In the genomic region with DNA sequence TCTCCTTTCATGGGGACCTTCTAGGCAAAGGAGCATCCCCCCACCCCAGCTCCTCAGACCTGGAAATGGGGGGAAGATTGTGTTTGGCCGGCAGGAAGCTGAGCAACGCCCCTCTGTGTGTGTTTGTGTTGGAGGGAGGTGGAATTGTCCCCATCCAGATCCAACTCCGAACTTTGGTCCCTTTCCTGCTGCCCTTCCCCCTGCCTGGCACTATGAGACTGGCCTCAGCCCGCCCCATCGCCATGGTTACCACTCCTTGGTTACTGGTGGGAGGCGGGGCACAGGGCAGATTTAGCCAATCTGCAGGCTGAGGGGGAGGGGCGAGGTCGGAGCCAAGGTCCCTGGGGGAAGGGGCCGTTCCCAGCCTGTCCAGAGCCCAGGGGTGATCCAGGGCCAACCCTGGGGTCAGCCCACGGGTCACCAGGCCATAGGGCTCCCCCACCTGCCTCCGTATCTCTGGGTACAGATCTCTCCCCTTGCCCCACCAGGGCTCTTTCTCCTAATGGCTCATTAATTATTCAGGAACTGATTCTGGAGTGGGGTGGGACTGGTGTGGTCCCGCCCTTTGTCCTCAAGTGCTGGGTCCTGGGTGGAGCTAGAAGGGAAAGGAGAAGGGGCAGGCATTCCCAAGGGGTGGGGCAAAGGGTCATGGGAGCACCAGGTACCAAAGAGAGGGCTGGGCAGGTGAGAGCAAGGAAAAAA, we compare ENCODE assay signal across 1 cellular context.
A peak's percentile ranks its signal among the peaks of the same experiment; 100 is the strongest.
TF ChIP-seq lines count a peak whose summit lies in the region.

No MANE protein-coding gene starts in this region.

TF ChIP-seq in HepG2, 621 proteins besides CTCF, POLR2A, EP300 and RAD21 (continued from another document and continues in another):
- TF ChIP-seq ZNF687 (CRISPR knock-in tag; IDR thresholded peaks at IDR 0.05): peak; percentile 94
- no peak for TF ChIP-seq MAFG (CRISPR knock-in tag; IDR thresholded peaks at IDR 0.05)
- TF ChIP-seq, protein P1, sequence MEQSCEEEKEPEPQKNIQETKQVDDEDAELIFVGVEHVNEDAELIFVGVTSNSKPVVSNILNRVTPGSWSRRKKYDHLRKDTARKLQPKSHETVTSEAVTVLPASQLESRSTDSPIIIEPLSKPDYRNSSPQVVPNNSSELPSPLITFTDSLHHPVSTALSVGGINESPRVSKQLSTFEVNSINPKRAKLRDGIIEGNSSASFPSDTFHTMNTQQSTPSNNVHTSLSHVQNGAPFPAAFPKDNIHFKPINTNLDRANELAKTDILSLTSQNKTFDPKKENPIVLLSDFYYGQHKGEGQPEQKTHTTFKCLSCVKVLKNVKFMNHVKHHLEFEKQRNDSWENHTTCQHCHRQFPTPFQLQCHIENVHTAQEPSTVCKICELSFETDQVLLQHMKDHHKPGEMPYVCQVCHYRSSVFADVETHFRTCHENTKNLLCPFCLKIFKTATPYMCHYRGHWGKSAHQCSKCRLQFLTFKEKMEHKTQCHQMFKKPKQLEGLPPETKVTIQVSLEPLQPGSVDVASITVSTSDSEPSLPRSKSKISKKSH (CRISPR knock-in tag; IDR thresholded peaks at IDR 0.05; ENCODE audit: borderline replicate concordance): no peak; the same call in 1 of the 2 replicates
- TF ChIP-seq ATM (IDR thresholded peaks at IDR 0.05; ENCODE audit: borderline replicate concordance): no peak
- TF ChIP-seq ZFYVE20 (CRISPR knock-in tag; IDR thresholded peaks at IDR 0.05; ENCODE audit: borderline replicate concordance, low read depth): no peak
- TF ChIP-seq PHF21A (CRISPR knock-in tag; IDR thresholded peaks at IDR 0.05): peak; percentile 80
- peak; percentile 88 for TF ChIP-seq HDAC1 (CRISPR knock-in tag; IDR thresholded peaks at IDR 0.05)
- TF ChIP-seq ZMAT3 (CRISPR knock-in tag; conservative IDR thresholded peaks at IDR 0.05): no peak
- TF ChIP-seq, protein P2, sequence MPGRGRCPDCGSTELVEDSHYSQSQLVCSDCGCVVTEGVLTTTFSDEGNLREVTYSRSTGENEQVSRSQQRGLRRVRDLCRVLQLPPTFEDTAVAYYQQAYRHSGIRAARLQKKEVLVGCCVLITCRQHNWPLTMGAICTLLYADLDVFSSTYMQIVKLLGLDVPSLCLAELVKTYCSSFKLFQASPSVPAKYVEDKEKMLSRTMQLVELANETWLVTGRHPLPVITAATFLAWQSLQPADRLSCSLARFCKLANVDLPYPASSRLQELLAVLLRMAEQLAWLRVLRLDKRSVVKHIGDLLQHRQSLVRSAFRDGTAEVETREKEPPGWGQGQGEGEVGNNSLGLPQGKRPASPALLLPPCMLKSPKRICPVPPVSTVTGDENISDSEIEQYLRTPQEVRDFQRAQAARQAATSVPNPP (CRISPR knock-in tag; IDR thresholded peaks at IDR 0.05): peak; percentile 79
- TF ChIP-seq ZBTB38 (CRISPR knock-in tag; IDR thresholded peaks at IDR 0.05): peak; percentile 40; the same call in 1 of the 2 replicates
- no peak for TF ChIP-seq ZFP36L2 (CRISPR knock-in tag; IDR thresholded peaks at IDR 0.05)
- TF ChIP-seq MTA1 (CRISPR knock-in tag; IDR thresholded peaks at IDR 0.05; ENCODE audit: borderline replicate concordance): peak; percentile 76; the same call in 1 of the 2 replicates
- TF ChIP-seq SYNCRIP (IDR thresholded peaks at IDR 0.05; ENCODE audit: insufficient read depth, low read depth, low read length): no peak
- no peak for TF ChIP-seq POLR2AphosphoS5 (IDR thresholded peaks at IDR 0.05; ENCODE audit: low read depth, low read length)
- TF ChIP-seq ZHX1 (CRISPR knock-in tag; IDR thresholded peaks at IDR 0.05; ENCODE audit: low read depth): 0 out of 2 replicates have a peak, but pooled peaks have one; percentile 29
- no peak for TF ChIP-seq JUND (CRISPR knock-in tag; IDR thresholded peaks at IDR 0.05)
- TF ChIP-seq ZNF224 (CRISPR knock-in tag; IDR thresholded peaks at IDR 0.05): no peak
- TF ChIP-seq CBX2 (IDR thresholded peaks at IDR 0.05; ENCODE audit: low read depth, low read length): no peak
- no peak for TF ChIP-seq CBX2 (CRISPR knock-in tag; IDR thresholded peaks at IDR 0.05; ENCODE audit: low read depth)
- TF ChIP-seq, protein P3, sequence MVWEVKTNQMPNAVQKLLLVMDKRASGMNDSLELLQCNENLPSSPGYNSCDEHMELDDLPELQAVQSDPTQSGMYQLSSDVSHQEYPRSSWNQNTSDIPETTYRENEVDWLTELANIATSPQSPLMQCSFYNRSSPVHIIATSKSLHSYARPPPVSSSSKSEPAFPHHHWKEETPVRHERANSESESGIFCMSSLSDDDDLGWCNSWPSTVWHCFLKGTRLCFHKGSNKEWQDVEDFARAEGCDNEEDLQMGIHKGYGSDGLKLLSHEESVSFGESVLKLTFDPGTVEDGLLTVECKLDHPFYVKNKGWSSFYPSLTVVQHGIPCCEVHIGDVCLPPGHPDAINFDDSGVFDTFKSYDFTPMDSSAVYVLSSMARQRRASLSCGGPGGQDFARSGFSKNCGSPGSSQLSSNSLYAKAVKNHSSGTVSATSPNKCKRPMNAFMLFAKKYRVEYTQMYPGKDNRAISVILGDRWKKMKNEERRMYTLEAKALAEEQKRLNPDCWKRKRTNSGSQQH (CRISPR knock-in tag; IDR thresholded peaks at IDR 0.05; ENCODE audit: low read depth): no peak
- no peak for TF ChIP-seq HNRNPLL (IDR thresholded peaks at IDR 0.05; ENCODE audit: low read depth, low read length, poor library complexity, severe bottlenecking)
- no peak for TF ChIP-seq ZNF558 (CRISPR knock-in tag; IDR thresholded peaks at IDR 0.05; ENCODE audit: borderline replicate concordance)
- TF ChIP-seq STAG1 (CRISPR knock-in tag; IDR thresholded peaks at IDR 0.05): peak; percentile 5; the same call in 1 of the 2 replicates
- TF ChIP-seq, protein P4, sequence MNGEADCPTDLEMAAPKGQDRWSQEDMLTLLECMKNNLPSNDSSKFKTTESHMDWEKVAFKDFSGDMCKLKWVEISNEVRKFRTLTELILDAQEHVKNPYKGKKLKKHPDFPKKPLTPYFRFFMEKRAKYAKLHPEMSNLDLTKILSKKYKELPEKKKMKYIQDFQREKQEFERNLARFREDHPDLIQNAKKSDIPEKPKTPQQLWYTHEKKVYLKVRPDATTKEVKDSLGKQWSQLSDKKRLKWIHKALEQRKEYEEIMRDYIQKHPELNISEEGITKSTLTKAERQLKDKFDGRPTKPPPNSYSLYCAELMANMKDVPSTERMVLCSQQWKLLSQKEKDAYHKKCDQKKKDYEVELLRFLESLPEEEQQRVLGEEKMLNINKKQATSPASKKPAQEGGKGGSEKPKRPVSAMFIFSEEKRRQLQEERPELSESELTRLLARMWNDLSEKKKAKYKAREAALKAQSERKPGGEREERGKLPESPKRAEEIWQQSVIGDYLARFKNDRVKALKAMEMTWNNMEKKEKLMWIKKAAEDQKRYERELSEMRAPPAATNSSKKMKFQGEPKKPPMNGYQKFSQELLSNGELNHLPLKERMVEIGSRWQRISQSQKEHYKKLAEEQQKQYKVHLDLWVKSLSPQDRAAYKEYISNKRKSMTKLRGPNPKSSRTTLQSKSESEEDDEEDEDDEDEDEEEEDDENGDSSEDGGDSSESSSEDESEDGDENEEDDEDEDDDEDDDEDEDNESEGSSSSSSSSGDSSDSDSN (CRISPR knock-in tag; IDR thresholded peaks at IDR 0.05): no peak
- no peak for TF ChIP-seq NPAS2 (CRISPR knock-in tag; IDR thresholded peaks at IDR 0.05; ENCODE audit: borderline replicate concordance)
- peak; percentile 11; the same call in 1 of the 2 replicates for TF ChIP-seq FOXJ3 (CRISPR knock-in tag; IDR thresholded peaks at IDR 0.05; ENCODE audit: borderline replicate concordance)
- TF ChIP-seq ZNF816 (CRISPR knock-in tag; IDR thresholded peaks at IDR 0.05; ENCODE audit: borderline replicate concordance): no peak
- peak; percentile 94 for TF ChIP-seq ZNF746 (CRISPR knock-in tag; IDR thresholded peaks at IDR 0.05)
- TF ChIP-seq ZNF354B (CRISPR knock-in tag; IDR thresholded peaks at IDR 0.05): no peak
- no peak for TF ChIP-seq TCF7 (IDR thresholded peaks at IDR 0.05; ENCODE audit: low read depth)
- TF ChIP-seq, protein P5, sequence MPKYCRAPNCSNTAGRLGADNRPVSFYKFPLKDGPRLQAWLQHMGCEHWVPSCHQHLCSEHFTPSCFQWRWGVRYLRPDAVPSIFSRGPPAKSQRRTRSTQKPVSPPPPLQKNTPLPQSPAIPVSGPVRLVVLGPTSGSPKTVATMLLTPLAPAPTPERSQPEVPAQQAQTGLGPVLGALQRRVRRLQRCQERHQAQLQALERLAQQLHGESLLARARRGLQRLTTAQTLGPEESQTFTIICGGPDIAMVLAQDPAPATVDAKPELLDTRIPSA (CRISPR knock-in tag; IDR thresholded peaks at IDR 0.05; ENCODE audit: borderline replicate concordance): no peak
- TF ChIP-seq, protein P6, sequence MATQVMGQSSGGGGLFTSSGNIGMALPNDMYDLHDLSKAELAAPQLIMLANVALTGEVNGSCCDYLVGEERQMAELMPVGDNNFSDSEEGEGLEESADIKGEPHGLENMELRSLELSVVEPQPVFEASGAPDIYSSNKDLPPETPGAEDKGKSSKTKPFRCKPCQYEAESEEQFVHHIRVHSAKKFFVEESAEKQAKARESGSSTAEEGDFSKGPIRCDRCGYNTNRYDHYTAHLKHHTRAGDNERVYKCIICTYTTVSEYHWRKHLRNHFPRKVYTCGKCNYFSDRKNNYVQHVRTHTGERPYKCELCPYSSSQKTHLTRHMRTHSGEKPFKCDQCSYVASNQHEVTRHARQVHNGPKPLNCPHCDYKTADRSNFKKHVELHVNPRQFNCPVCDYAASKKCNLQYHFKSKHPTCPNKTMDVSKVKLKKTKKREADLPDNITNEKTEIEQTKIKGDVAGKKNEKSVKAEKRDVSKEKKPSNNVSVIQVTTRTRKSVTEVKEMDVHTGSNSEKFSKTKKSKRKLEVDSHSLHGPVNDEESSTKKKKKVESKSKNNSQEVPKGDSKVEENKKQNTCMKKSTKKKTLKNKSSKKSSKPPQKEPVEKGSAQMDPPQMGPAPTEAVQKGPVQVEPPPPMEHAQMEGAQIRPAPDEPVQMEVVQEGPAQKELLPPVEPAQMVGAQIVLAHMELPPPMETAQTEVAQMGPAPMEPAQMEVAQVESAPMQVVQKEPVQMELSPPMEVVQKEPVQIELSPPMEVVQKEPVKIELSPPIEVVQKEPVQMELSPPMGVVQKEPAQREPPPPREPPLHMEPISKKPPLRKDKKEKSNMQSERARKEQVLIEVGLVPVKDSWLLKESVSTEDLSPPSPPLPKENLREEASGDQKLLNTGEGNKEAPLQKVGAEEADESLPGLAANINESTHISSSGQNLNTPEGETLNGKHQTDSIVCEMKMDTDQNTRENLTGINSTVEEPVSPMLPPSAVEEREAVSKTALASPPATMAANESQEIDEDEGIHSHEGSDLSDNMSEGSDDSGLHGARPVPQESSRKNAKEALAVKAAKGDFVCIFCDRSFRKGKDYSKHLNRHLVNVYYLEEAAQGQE (IDR thresholded peaks at IDR 0.05; ENCODE audit: borderline replicate concordance in 1 of 2, low read depth in 1 of 2, low read length in 2 of 2): peak in 1 of 2 experiments; percentile 61; a peak in 2 of 4 replicates
- no peak for TF ChIP-seq SIX4 (CRISPR knock-in tag; IDR thresholded peaks at IDR 0.05)
- TF ChIP-seq CHD4 (IDR thresholded peaks at IDR 0.05; ENCODE audit: borderline replicate concordance, low read length): peak; percentile 84; the same call in 1 of the 2 replicates
- TF ChIP-seq ZNF546 (CRISPR knock-in tag; conservative IDR thresholded peaks at IDR 0.05): no peak
- no peak for TF ChIP-seq ZNF703 (CRISPR knock-in tag; IDR thresholded peaks at IDR 0.05; ENCODE audit: borderline replicate concordance)
- TF ChIP-seq ZC3H4 (CRISPR knock-in tag; IDR thresholded peaks at IDR 0.05; ENCODE audit: borderline replicate concordance): no peak
- no peak for TF ChIP-seq ZNF235 (CRISPR knock-in tag; IDR thresholded peaks at IDR 0.05; ENCODE audit: borderline replicate concordance)
- TF ChIP-seq, protein P7, sequence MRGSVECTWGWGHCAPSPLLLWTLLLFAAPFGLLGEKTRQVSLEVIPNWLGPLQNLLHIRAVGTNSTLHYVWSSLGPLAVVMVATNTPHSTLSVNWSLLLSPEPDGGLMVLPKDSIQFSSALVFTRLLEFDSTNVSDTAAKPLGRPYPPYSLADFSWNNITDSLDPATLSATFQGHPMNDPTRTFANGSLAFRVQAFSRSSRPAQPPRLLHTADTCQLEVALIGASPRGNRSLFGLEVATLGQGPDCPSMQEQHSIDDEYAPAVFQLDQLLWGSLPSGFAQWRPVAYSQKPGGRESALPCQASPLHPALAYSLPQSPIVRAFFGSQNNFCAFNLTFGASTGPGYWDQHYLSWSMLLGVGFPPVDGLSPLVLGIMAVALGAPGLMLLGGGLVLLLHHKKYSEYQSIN (CRISPR knock-in tag; IDR thresholded peaks at IDR 0.05; ENCODE audit: borderline replicate concordance): no peak
